Comparison of ENCODE assay signal across 1 cellular context in the genomic region with DNA sequence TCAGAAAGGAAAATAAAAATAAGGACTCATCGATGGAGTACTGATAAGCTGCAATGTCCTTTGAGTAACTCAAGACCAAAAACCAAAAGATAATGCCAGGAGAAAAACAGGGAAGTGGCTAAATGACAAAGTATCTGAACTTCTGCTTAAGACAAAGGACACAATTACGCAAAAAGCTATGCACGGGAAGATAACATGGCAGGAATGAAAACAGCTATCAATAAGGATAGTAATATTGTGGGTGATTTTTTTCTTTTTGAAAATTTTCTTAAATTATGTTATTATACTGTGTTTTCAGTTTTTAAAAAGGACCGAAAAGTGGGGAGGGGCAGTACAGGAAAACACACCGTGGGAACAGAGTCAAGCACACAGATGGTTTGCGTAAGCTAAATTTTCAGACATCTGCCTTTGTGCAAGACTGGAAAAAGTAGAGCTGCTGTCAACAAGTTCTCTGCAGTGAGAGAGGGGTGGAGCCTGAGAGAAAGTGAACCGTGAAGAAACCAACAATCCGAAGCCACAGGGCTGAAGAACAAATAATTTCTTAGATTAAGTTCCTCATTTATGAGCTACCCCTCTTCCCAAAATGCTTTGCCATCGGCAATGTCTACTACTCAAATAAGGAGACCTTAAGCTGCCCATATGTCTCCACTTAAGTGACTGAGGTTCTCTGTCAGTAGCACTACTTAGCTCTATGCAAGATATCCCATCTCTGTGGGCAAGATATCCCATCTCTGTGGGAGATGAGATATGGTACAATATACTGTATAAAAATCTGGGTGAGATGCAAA.
TF ChIP-seq lines count a peak whose summit lies in the region.

No MANE protein-coding gene starts in this region.

TF ChIP-seq in K562, 482 proteins besides CTCF, POLR2A, EP300 and RAD21 (continued from another document and continues in another):
- peak; percentile 55 to 73; a peak in 2 of 4 replicates for TF ChIP-seq ZNF318 (IDR thresholded peaks at IDR 0.05; ENCODE audit: borderline replicate concordance in 1 of 2, low read depth in 1 of 2)
- no peak for TF ChIP-seq SNAPC5 (CRISPR knock-in tag; IDR thresholded peaks at IDR 0.05)
- peak; percentile 68; the same call in 1 of the 2 replicates for TF ChIP-seq POLR2H (tag; IDR thresholded peaks at IDR 0.05; ENCODE audit: low read depth)
- TF ChIP-seq KLF6 (CRISPR knock-in tag; IDR thresholded peaks at IDR 0.05; ENCODE audit: borderline replicate concordance) = 0 out of 2 replicates have a peak, but pooled peaks have one; percentile 55
- peak; percentile 82 for TF ChIP-seq MEIS2 (IDR thresholded peaks at IDR 0.05; ENCODE audit: partially characterized antibody)
- peak; percentile 17 for TF ChIP-seq BRD9 (IDR thresholded peaks at IDR 0.05; ENCODE audit: low read depth, partially characterized antibody)
- TF ChIP-seq SMARCB1 (IDR thresholded peaks at IDR 0.05; ENCODE audit: insufficient read length, low read depth) = peak; percentile 20
- peak; percentile 87 for TF ChIP-seq ARID1B (IDR thresholded peaks at IDR 0.05)
- TF ChIP-seq ZNF134 (CRISPR knock-in tag; conservative IDR thresholded peaks at IDR 0.05) = no peak
- TF ChIP-seq CEBPB (tag; IDR thresholded peaks at IDR 0.05) = peak; percentile 93
- peak; percentile 91 for TF ChIP-seq DPF2 (IDR thresholded peaks at IDR 0.05)
- TF ChIP-seq PYGO2 (tag; IDR thresholded peaks at IDR 0.05) = no peak
- 0 out of 2 replicates have a peak, but pooled peaks have one; percentile 3 for TF ChIP-seq TOE1 (IDR thresholded peaks at IDR 0.05; ENCODE audit: borderline replicate concordance)
- TF ChIP-seq TOE1 (CRISPR knock-in tag; IDR thresholded peaks at IDR 0.05; ENCODE audit: borderline replicate concordance, low read depth) = no peak
- TF ChIP-seq ZNF589 (CRISPR knock-in tag; IDR thresholded peaks at IDR 0.05; ENCODE audit: low read depth) = peak; percentile 52; the same call in 1 of the 2 replicates
- TF ChIP-seq MAZ (CRISPR knock-in tag; conservative IDR thresholded peaks at IDR 0.05 in 1 of 2, IDR thresholded peaks at IDR 0.05 in 1 of 2) = 0 out of 4 replicates have a peak, but pooled peaks of 1 of the 2 experiments have one; percentile 2
- TF ChIP-seq TCF3 (CRISPR knock-in tag; IDR thresholded peaks at IDR 0.05) = 0 out of 2 replicates have a peak, but pooled peaks have one; percentile 19
- TF ChIP-seq CEBPG (CRISPR knock-in tag; IDR thresholded peaks at IDR 0.05) = no peak
- TF ChIP-seq CEBPG (tag; conservative IDR thresholded peaks at IDR 0.05 in 1 of 2, IDR thresholded peaks at IDR 0.05 in 1 of 2) = peak; percentile 11 to 90; a peak in 3 of 4 replicates
- TF ChIP-seq, protein P1, sequence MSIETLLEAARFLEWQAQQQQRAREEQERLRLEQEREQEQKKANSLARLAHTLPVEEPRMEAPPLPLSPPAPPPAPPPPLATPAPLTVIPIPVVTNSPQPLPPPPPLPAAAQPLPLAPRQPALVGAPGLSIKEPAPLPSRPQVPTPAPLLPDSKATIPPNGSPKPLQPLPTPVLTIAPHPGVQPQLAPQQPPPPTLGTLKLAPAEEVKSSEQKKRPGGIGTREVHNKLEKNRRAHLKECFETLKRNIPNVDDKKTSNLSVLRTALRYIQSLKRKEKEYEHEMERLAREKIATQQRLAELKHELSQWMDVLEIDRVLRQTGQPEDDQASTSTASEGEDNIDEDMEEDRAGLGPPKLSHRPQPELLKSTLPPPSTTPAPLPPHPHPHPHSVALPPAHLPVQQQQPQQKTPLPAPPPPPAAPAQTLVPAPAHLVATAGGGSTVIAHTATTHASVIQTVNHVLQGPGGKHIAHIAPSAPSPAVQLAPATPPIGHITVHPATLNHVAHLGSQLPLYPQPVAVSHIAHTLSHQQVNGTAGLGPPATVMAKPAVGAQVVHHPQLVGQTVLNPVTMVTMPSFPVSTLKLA (conservative IDR thresholded peaks at IDR 0.05) = 0 out of 4 replicates have a peak, but pooled peaks of 1 of the 2 experiments have one; percentile 15
- peak; percentile 76; the same call in 1 of the 2 replicates for TF ChIP-seq RNF2 (IDR thresholded peaks at IDR 0.05)
- TF ChIP-seq, protein P2, sequence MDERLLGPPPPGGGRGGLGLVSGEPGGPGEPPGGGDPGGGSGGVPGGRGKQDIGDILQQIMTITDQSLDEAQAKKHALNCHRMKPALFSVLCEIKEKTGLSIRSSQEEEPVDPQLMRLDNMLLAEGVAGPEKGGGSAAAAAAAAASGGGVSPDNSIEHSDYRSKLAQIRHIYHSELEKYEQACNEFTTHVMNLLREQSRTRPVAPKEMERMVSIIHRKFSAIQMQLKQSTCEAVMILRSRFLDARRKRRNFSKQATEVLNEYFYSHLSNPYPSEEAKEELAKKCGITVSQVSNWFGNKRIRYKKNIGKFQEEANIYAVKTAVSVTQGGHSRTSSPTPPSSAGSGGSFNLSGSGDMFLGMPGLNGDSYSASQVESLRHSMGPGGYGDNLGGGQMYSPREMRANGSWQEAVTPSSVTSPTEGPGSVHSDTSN (CRISPR knock-in tag; IDR thresholded peaks at IDR 0.05; ENCODE audit: low read depth) = no peak
- TF ChIP-seq, protein P2 (tag; conservative IDR thresholded peaks at IDR 0.05; ENCODE audit: low read depth) = peak; percentile 73
- TF ChIP-seq SMARCA4 (IDR thresholded peaks at IDR 0.05) = peak; percentile 87
- no peak for TF ChIP-seq HDAC2 (IDR thresholded peaks at IDR 0.05)
- no peak for TF ChIP-seq HDAC1 (IDR thresholded peaks at IDR 0.05)
- TF ChIP-seq, protein P3, sequence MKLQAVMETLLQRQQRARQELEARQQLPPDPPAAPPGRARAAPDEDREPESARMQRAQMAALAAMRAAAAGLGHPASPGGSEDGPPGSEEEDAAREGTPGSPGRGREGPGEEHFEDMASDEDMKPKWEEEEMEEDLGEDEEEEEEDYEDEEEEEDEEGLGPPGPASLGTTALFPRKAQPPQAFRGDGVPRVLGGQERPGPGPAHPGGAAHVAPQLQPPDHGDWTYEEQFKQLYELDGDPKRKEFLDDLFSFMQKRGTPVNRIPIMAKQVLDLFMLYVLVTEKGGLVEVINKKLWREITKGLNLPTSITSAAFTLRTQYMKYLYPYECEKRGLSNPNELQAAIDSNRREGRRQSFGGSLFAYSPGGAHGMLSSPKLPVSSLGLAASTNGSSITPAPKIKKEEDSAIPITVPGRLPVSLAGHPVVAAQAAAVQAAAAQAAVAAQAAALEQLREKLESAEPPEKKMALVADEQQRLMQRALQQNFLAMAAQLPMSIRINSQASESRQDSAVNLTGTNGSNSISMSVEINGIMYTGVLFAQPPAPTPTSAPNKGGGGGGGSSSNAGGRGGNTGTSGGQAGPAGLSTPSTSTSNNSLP (IDR thresholded peaks at IDR 0.05; ENCODE audit: borderline replicate concordance, low read depth, low read length) = 0 out of 2 replicates have a peak, but pooled peaks have one; percentile 22
- TF ChIP-seq VEZF1 (CRISPR knock-in tag; IDR thresholded peaks at IDR 0.05) = peak; percentile 33; the same call in 1 of the 2 replicates
- peak; percentile 13; the same call in 1 of the 2 replicates for TF ChIP-seq DDX20 (tag; IDR thresholded peaks at IDR 0.05; ENCODE audit: low read depth)
- peak; percentile 38; the same call in 1 of the 2 replicates for TF ChIP-seq ATF7 (IDR thresholded peaks at IDR 0.05)
- TF ChIP-seq ZNF175 (CRISPR knock-in tag; IDR thresholded peaks at IDR 0.05; ENCODE audit: low read depth) = 0 out of 2 replicates have a peak, but pooled peaks have one; percentile 47
- TF ChIP-seq, protein P4, sequence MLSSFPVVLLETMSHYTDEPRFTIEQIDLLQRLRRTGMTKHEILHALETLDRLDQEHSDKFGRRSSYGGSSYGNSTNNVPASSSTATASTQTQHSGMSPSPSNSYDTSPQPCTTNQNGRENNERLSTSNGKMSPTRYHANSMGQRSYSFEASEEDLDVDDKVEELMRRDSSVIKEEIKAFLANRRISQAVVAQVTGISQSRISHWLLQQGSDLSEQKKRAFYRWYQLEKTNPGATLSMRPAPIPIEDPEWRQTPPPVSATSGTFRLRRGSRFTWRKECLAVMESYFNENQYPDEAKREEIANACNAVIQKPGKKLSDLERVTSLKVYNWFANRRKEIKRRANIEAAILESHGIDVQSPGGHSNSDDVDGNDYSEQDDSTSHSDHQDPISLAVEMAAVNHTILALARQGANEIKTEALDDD (IDR thresholded peaks at IDR 0.05) = 0 out of 2 replicates have a peak, but pooled peaks have one; percentile 35
- TF ChIP-seq PKNOX1 (IDR thresholded peaks at IDR 0.05) = peak; percentile 15
- no peak for TF ChIP-seq ZNF282 (CRISPR knock-in tag; IDR thresholded peaks at IDR 0.05)
- TF ChIP-seq SMAD4 (CRISPR knock-in tag; conservative IDR thresholded peaks at IDR 0.05) = peak; percentile 37; the same call in 1 of the 2 replicates
- 0 out of 2 replicates have a peak, but pooled peaks have one; percentile 31 for TF ChIP-seq ZBTB17 (CRISPR knock-in tag; IDR thresholded peaks at IDR 0.05)
- TF ChIP-seq ZNF133 (CRISPR knock-in tag; IDR thresholded peaks at IDR 0.05) = no peak
- TF ChIP-seq FOSL1 (tag; conservative IDR thresholded peaks at IDR 0.05) = peak; percentile 79
- no peak; the same call in 1 of the 2 replicates for TF ChIP-seq NFRKB (IDR thresholded peaks at IDR 0.05; ENCODE audit: low read depth)
